In genomic region chr9:100088202-100088601, GRCh38 we compare ENCODE assay signal across 1 cellular context.
TF ChIP-seq lines count a peak whose summit lies in the region.

No MANE protein-coding gene starts in this region.

TF ChIP-seq in endothelial cell of umbilical vein, 7 proteins besides CTCF, POLR2A, EP300 and RAD21 (continued from another document):
- TF ChIP-seq JUN (IDR thresholded peaks at IDR 0.05; ENCODE audit: borderline replicate concordance, insufficient read depth, insufficient read length, low read depth), result no peak
- TF ChIP-seq MAX (IDR thresholded peaks at IDR 0.05; ENCODE audit: insufficient read depth, insufficient read length), result no peak
- no peak for TF ChIP-seq POLR2AphosphoS5 (IDR thresholded peaks at IDR 0.05; ENCODE audit: insufficient read depth, low read depth, low read length)
- TF ChIP-seq MYC (IDR thresholded peaks at IDR 0.05; ENCODE audit: low read depth, low read length), result no peak
- TF ChIP-seq FOS (IDR thresholded peaks at IDR 0.05; ENCODE audit: borderline replicate concordance, insufficient read depth, low read length), result no peak
- no peak for TF ChIP-seq GATA2 (IDR thresholded peaks at IDR 0.05; ENCODE audit: insufficient read depth, insufficient read length, low read depth, low read length)
